ENCODE assay signal across 22 cellular contexts in the genomic region with DNA sequence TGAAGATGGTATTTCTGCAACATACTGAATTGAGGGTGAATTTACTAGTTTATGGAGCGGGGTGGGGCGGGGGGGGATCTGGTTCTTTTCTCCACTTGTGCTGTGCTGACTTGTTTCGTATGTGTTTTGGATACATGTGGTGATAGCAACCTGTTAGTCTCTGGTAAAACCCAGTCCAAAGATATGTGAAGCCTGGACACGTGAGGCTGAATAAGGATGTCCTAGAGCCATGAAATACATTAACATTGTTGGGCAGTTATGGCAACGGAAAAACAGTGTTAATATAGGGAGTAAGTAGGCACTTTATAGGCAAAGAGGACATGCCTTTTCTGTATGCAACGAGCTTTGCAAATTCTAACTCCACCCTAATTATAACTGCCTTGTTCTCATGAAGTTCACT. TPM values are rescaled to one million over a fixed set of nuclear protein-coding genes. Genes with fewer than 3 reads are reported as not detected.
DNase-seq lines count a peak whose midpoint lies in the region; ATAC-seq and TF ChIP-seq lines count a peak whose summit lies in the region.
"Had no signal": no experiment of that assay in that cellular context is flagged by ENCODE, and none has a peak within 500 bp of the region (broad histone marks: within the 10 kb centered on the region; RNA-seq: fewer than 3 reads in every experiment).

No MANE protein-coding gene starts in this region.

- peak overlapping the region; percentile 69 for H3K4me3 Mint-ChIP-seq in natural killer cell
- H3K4me3 Mint-ChIP-seq: activated CD8-positive, alpha-beta T cell treated with anti-CD3 and anti-CD28 coated beads for 36 hours; activated naive CD4-positive, alpha-beta T cell treated with anti-CD3 and anti-CD28 coated beads, Interleukin-2, amount 10 ng/mL, durations not matched to agents 7 days and 5 days; activated T-cell treated with anti-CD3 and anti-CD28 coated beads, Interleukin-2, amount 50 U/mL, for 24 hours; dendritic cell treated with granulocyte-macrophage colony-stimulating factor and Interleukin-4, amounts not matched to agents 40 ng/mL and 50 ng/mL, for 4 days; memory B cell; neural crest cell; stimulated activated naive B cell treated with anti-CD40 and anti-IgM and Interleukin-4, amounts not matched to agents 10 μg/mL and 1 μg/mL and 100 μg/mL, for 72 hours had no signal

- H3K27me3 Mint-ChIP-seq in natural killer cell (ENCODE audit: low read depth in 2 of 2) = no peaks in the 10 kb centered on the region
- H3K27me3 Mint-ChIP-seq: activated CD8-positive, alpha-beta T cell treated with anti-CD3 and anti-CD28 coated beads for 36 hours; activated naive CD4-positive, alpha-beta T cell treated with anti-CD3 and anti-CD28 coated beads, Interleukin-2, amount 10 ng/mL, durations not matched to agents 7 days and 5 days; activated T-cell treated with anti-CD3 and anti-CD28 coated beads, Interleukin-2, amount 50 U/mL, for 24 hours; dendritic cell treated with granulocyte-macrophage colony-stimulating factor and Interleukin-4, amounts not matched to agents 40 ng/mL and 50 ng/mL, for 4 days; memory B cell; stimulated activated naive B cell treated with anti-CD40 and anti-IgM and Interleukin-4, amounts not matched to agents 10 μg/mL and 1 μg/mL and 100 μg/mL, for 72 hours had no signal

- H3K36me3 Mint-ChIP-seq in natural killer cell = no peaks in the 10 kb centered on the region
- H3K36me3 Mint-ChIP-seq: activated naive CD4-positive, alpha-beta T cell treated with anti-CD3 and anti-CD28 coated beads, Interleukin-2, amount 10 ng/mL, durations not matched to agents 7 days and 5 days; memory B cell had no signal

- H3K4me1 ChIP-seq in foreskin keratinocyte = peaks cover 44% of the 10 kb centered on the region

- H3K27ac ChIP-seq in foreskin keratinocyte = peak overlapping the region; percentile 73
- H3K27ac ChIP-seq: KMS-11, SJSA1 had no signal

- H3K27me3 ChIP-seq in foreskin keratinocyte = no peaks in the 10 kb centered on the region
- H3K27me3 ChIP-seq: SJSA1, tibial nerve had no signal

- peak overlapping the region; percentile 82 to 97 for H3K27ac Mint-ChIP-seq in natural killer cell
- H3K27ac Mint-ChIP-seq: activated CD8-positive, alpha-beta T cell treated with anti-CD3 and anti-CD28 coated beads for 36 hours; activated naive CD4-positive, alpha-beta T cell treated with anti-CD3 and anti-CD28 coated beads, Interleukin-2, amount 10 ng/mL, durations not matched to agents 7 days and 5 days; activated T-cell treated with anti-CD3 and anti-CD28 coated beads, Interleukin-2, amount 50 U/mL, for 24 hours; dendritic cell treated with granulocyte-macrophage colony-stimulating factor and Interleukin-4, amounts not matched to agents 40 ng/mL and 50 ng/mL, for 4 days; memory B cell; stimulated activated naive B cell treated with anti-CD40 and anti-IgM and Interleukin-4, amounts not matched to agents 10 μg/mL and 1 μg/mL and 100 μg/mL, for 72 hours had no signal

- peaks cover 0 to 2% of the 10 kb centered on the region in 2 donors for H3K9me3 Mint-ChIP-seq in natural killer cell
- H3K9me3 Mint-ChIP-seq: activated CD8-positive, alpha-beta T cell treated with anti-CD3 and anti-CD28 coated beads for 36 hours; activated naive CD4-positive, alpha-beta T cell treated with anti-CD3 and anti-CD28 coated beads, Interleukin-2, amount 10 ng/mL, durations not matched to agents 7 days and 5 days; activated T-cell treated with anti-CD3 and anti-CD28 coated beads, Interleukin-2, amount 50 U/mL, for 24 hours; dendritic cell treated with granulocyte-macrophage colony-stimulating factor and Interleukin-4, amounts not matched to agents 40 ng/mL and 50 ng/mL, for 4 days; memory B cell; neural crest cell had no signal

- intact Hi-C loops in natural killer cell (cut with micrococcal nuclease) = no loop called here

- ATAC-seq in foreskin keratinocyte (peak; percentile 80), natural killer cell (no peak), HG03039 (IDR thresholded peaks at IDR 0.05; ENCODE audit: unreplicated experiment) (no peak), HG03097 (IDR thresholded peaks at IDR 0.05; ENCODE audit: low FRiP score, unreplicated experiment) (no peak), GM21737 (IDR thresholded peaks at IDR 0.05; ENCODE audit: unreplicated experiment) (no peak)
- ATAC-seq: activated CD8-positive, alpha-beta T cell treated with anti-CD3 and anti-CD28 coated beads for 36 hours; stimulated activated naive B cell treated with anti-CD40 and anti-IgM and Interleukin-4, amounts not matched to agents 10 μg/mL and 1 μg/mL and 100 μg/mL, for 72 hours had no signal

- DNase-seq in EH (ENCODE audit: low read depth) (peak; percentile 25), amniotic epithelial cell (ENCODE audit: low read depth) (peak; percentile 21), foreskin keratinocyte (peak; percentile 74 to 90), natural killer cell (no peak), NCI-H345 treated with DMSO at 0.1 percent for 48 hours (lab: John Stamatoyannopoulos, UW; ENCODE audit: unreplicated experiment) (no peak)
- DNase-seq: activated CD4-positive, CD25-positive, alpha-beta regulatory T cell; activated CD8-positive, alpha-beta T cell treated with anti-CD3 and anti-CD28 coated beads for 36 hours; activated naive CD4-positive, alpha-beta T cell treated with anti-CD3 and anti-CD28 coated beads, Interleukin-2, amount 10 ng/mL, durations not matched to agents 7 days and 5 days; activated T-cell treated with anti-CD3 and anti-CD28 coated beads, Interleukin-2, amount 50 U/mL, for 24 hours; head of caudate nucleus; NCI-H1105 treated with DMSO at 0.1 percent for 48 hours; NCI-H774; stimulated activated naive B cell treated with anti-CD40 and anti-IgM and Interleukin-4, amounts not matched to agents 10 μg/mL and 1 μg/mL and 100 μg/mL, for 72 hours had no signal

- TF ChIP-seq CTCF in foreskin keratinocyte (conservative IDR thresholded peaks at IDR 0.05) = no peak
- TF ChIP-seq CTCF in natural killer cell (IDR thresholded peaks at IDR 0.05) = no peak

- peaks cover 52% of the 10 kb centered on the region in 2 donors for H3K4me1 Mint-ChIP-seq in natural killer cell

RNA-seq across cellular contexts. Expression of a gene that starts 42.0 kb away (rescaled TPM):
- total RNA-seq in foreskin keratinocyte (4.4 and 5.6 TPM in 2 replicates), natural killer cell (10 to 100 TPM; 17.2 to 21.0 (median 18.3) TPM)
- 2.1 and 2.2 TPM in 2 replicates for polyA plus RNA-seq in foreskin keratinocyte

Comparison
In these comparisons a context has a peak if more than half of its experiments do, and no peak if none do; other contexts are left out.
1. DNase-seq: peak in EH (single experiment), amniotic epithelial cell (single experiment) and foreskin keratinocyte (2 of 2); none in natural killer cell (single experiment) and NCI-H345 treated with DMSO at 0.1 percent for 48 hours (single experiment).